1 cellular context compared by ENCODE assay signal in genomic region chr2:102155703-102156515, GRCh38.
TF ChIP-seq lines count a peak whose summit lies in the region.

No MANE protein-coding gene starts in this region.

TF ChIP-seq in HepG2, 621 proteins besides CTCF, POLR2A, EP300 and RAD21 (continued from another document and continues in another):
- TF ChIP-seq ZNF124 (CRISPR knock-in tag; IDR thresholded peaks at IDR 0.05) = peak; percentile 63; the same call in 1 of the 2 replicates
- TF ChIP-seq STAT6 (CRISPR knock-in tag; IDR thresholded peaks at IDR 0.05; ENCODE audit: borderline replicate concordance) = peak; percentile 99
- TF ChIP-seq ZNF800 (CRISPR knock-in tag; IDR thresholded peaks at IDR 0.05) = peak; percentile 76; the same call in 1 of the 2 replicates
- peak; percentile 3 for TF ChIP-seq AGO2 (optimal IDR thresholded peaks at IDR 0.05; ENCODE audit: low read depth, low read length)
- TF ChIP-seq ZNF597 (CRISPR knock-in tag; IDR thresholded peaks at IDR 0.05) = no peak
- TF ChIP-seq RFXAP (CRISPR knock-in tag; IDR thresholded peaks at IDR 0.05; ENCODE audit: borderline replicate concordance) = peak; percentile 33; the same call in 1 of the 2 replicates
- no peak for TF ChIP-seq SRSF9 (IDR thresholded peaks at IDR 0.05; ENCODE audit: borderline replicate concordance, insufficient read depth, low read depth, low read length, poor library complexity, severe bottlenecking)
- peak; percentile 59; the same call in 1 of the 2 replicates for TF ChIP-seq ZFP91 (CRISPR knock-in tag; IDR thresholded peaks at IDR 0.05; ENCODE audit: borderline replicate concordance)
- TF ChIP-seq SMARCC2 (IDR thresholded peaks at IDR 0.05) = 0 out of 2 replicates have a peak, but pooled peaks have one; percentile 59
- peak; percentile 59 for TF ChIP-seq HNF4G (IDR thresholded peaks at IDR 0.05; ENCODE audit: borderline replicate concordance, low read depth, low read length)
- TF ChIP-seq HNF4G (CRISPR knock-in tag; IDR thresholded peaks at IDR 0.05; ENCODE audit: borderline replicate concordance, low read depth) = 0 out of 2 replicates have a peak, but pooled peaks have one; percentile 39
- peak; percentile 49; the same call in 1 of the 2 replicates for TF ChIP-seq YEATS2 (CRISPR knock-in tag; IDR thresholded peaks at IDR 0.05; ENCODE audit: borderline replicate concordance)
- TF ChIP-seq ATAD3A (CRISPR knock-in tag; IDR thresholded peaks at IDR 0.05) = no peak
- peak; percentile 82 for TF ChIP-seq MED8 (CRISPR knock-in tag; IDR thresholded peaks at IDR 0.05; ENCODE audit: insufficient replicate concordance)
- peak; percentile 25; the same call in 1 of the 2 replicates for TF ChIP-seq ZHX2 (IDR thresholded peaks at IDR 0.05; ENCODE audit: low read depth)
- no peak for TF ChIP-seq ZHX2 (CRISPR knock-in tag; IDR thresholded peaks at IDR 0.05; ENCODE audit: borderline replicate concordance)
- 0 out of 2 replicates have a peak, but pooled peaks have one; percentile 18 for TF ChIP-seq ZNF263 (CRISPR knock-in tag; IDR thresholded peaks at IDR 0.05)
- peak; percentile 52 for TF ChIP-seq BHLHE40 (IDR thresholded peaks at IDR 0.05; ENCODE audit: low read length)
- no peak for TF ChIP-seq SMARCE1 (IDR thresholded peaks at IDR 0.05; ENCODE audit: borderline replicate concordance)
- no peak for TF ChIP-seq NONO (IDR thresholded peaks at IDR 0.05)
- TF ChIP-seq NONO (CRISPR knock-in tag; conservative IDR thresholded peaks at IDR 0.05) = peak; percentile 88
- 0 out of 2 replicates have a peak, but pooled peaks have one; percentile 65 for TF ChIP-seq ZNF567 (CRISPR knock-in tag; IDR thresholded peaks at IDR 0.05; ENCODE audit: borderline replicate concordance)
- TF ChIP-seq REST (IDR thresholded peaks at IDR 0.05; ENCODE audit: borderline replicate concordance in 1 of 2, low read depth in 1 of 2, low read length in 2 of 2) = 0 out of 4 replicates have a peak, but pooled peaks of 1 of the 2 experiments have one; percentile 58
- TF ChIP-seq ZNF746 (CRISPR knock-in tag; IDR thresholded peaks at IDR 0.05) = peak; percentile 39; the same call in 1 of the 2 replicates
- peak; percentile 72; the same call in 1 of the 2 replicates for TF ChIP-seq ZNF264 (CRISPR knock-in tag; IDR thresholded peaks at IDR 0.05)
- peak; percentile 63 for TF ChIP-seq ZFX (CRISPR knock-in tag; IDR thresholded peaks at IDR 0.05; ENCODE audit: low read depth)
- TF ChIP-seq CHD4 (IDR thresholded peaks at IDR 0.05; ENCODE audit: borderline replicate concordance, low read length) = peak; percentile 86; the same call in 1 of the 2 replicates
- peak; percentile 95 for TF ChIP-seq ASH2L (IDR thresholded peaks at IDR 0.05; ENCODE audit: insufficient read length, low read depth, low read length)
- peak; percentile 66; the same call in 1 of the 2 replicates for TF ChIP-seq ZBED4 (CRISPR knock-in tag; IDR thresholded peaks at IDR 0.05; ENCODE audit: borderline replicate concordance)
- peak; percentile 29; the same call in 1 of the 2 replicates for TF ChIP-seq ZNF788 (CRISPR knock-in tag; IDR thresholded peaks at IDR 0.05; ENCODE audit: borderline replicate concordance)
- no peak for TF ChIP-seq SRSF4 (IDR thresholded peaks at IDR 0.05; ENCODE audit: low read depth, low read length, poor library complexity, severe bottlenecking)
- TF ChIP-seq SIX4 (CRISPR knock-in tag; IDR thresholded peaks at IDR 0.05) = peak; percentile 89
- TF ChIP-seq SP140L (CRISPR knock-in tag; IDR thresholded peaks at IDR 0.05; ENCODE audit: borderline replicate concordance) = peak; percentile 19; the same call in 1 of the 2 replicates
- TF ChIP-seq MYNN (CRISPR knock-in tag; IDR thresholded peaks at IDR 0.05; ENCODE audit: low read depth) = no peak
- TF ChIP-seq GATAD1 (CRISPR knock-in tag; IDR thresholded peaks at IDR 0.05) = peak; percentile 70
- 0 out of 2 replicates have a peak, but pooled peaks have one; percentile 55 for TF ChIP-seq ZC3H13 (CRISPR knock-in tag; IDR thresholded peaks at IDR 0.05)
